In genomic region chr13:46885018-46885417, GRCh38 we compare ENCODE assay signal across 17 cellular contexts. TPM values are rescaled to one million over a fixed set of nuclear protein-coding genes. Genes with fewer than 3 reads are reported as not detected.
DNase-seq lines count a peak whose midpoint lies in the region; ATAC-seq, FAIRE-seq and TF ChIP-seq lines count a peak whose summit lies in the region.
"Had no signal": no experiment of that assay in that cellular context is flagged by ENCODE, and none has a peak within 500 bp of the region (broad histone marks: within the 10 kb centered on the region; RNA-seq: fewer than 3 reads in every experiment).

No MANE protein-coding gene starts in this region.

- no peak overlapping the region for H3K27ac ChIP-seq in astrocyte (ENCODE audit: low read depth, low read length)
- H3K27ac ChIP-seq: A549, C4-2B had no signal

- H3K9me3 ChIP-seq in astrocyte (ENCODE audit: insufficient read depth, low read depth, low read length): peaks cover 3% of the 10 kb centered on the region
- H3K9me3 ChIP-seq: A549 had no signal

- ATAC-seq in T-cell (replicated peaks in 1 of 4): no peak
- ATAC-seq in activated naive CD8-positive, alpha-beta T cell treated with anti-CD3 and anti-CD28 coated beads, Interleukin-2, amount 50 U/mL, for 24 hours: no peak
- ATAC-seq: A549 had no signal

- H3K36me3 ChIP-seq in astrocyte (ENCODE audit: insufficient read depth, low read length): no peaks in the 10 kb centered on the region

- no peaks in the 10 kb centered on the region for H4K20me1 ChIP-seq in astrocyte (ENCODE audit: insufficient read depth, low read length)

- H3K4me1 Mint-ChIP-seq in astrocyte (ENCODE audit: low read depth, unreplicated experiment) (peaks cover 6% of the 10 kb centered on the region), T-cell (no peaks in the 10 kb centered on the region)
- H3K4me1 Mint-ChIP-seq in activated naive CD8-positive, alpha-beta T cell treated with anti-CD3 and anti-CD28 coated beads, Interleukin-2, amount 50 U/mL, for 24 hours: no peaks in the 10 kb centered on the region

- no peak for TF ChIP-seq CTCF in astrocyte (IDR thresholded peaks at IDR 0.05; ENCODE audit: insufficient read depth, low read depth, low read length)

- H3K79me2 ChIP-seq in astrocyte (ENCODE audit: insufficient read depth, low read length): no peaks in the 10 kb centered on the region

- DNase-seq in EH (ENCODE audit: low read depth) (peak; percentile 4), LHCN-M2 (ENCODE audit: low read depth) (peak; percentile 51), astrocyte (ENCODE audit: low read depth) (no peak), kidney tubule cell (ENCODE audit: low spot score) (peak; percentile 81), NCI-H2171 (lab: John Stamatoyannopoulos, UW) (no peak), T-cell (no peak), NOMO-1 treated with dmso at 0.1 percent for 144 hours (lab: John Stamatoyannopoulos, UW; ENCODE audit: unreplicated experiment) (no peak)
- DNase-seq in activated naive CD8-positive, alpha-beta T cell treated with anti-CD3 and anti-CD28 coated beads, Interleukin-2, amount 50 U/mL, for 24 hours: no peak
- DNase-seq: H7, NCI-H1417 treated with DMSO at 0.1 percent for 48 hours, NCI-H2029 treated with DMSO at 0.1 percent for 48 hours, NCI-H510A, NCI-H774, SHP77 had no signal

- no peaks in the 10 kb centered on the region for H3K27me3 ChIP-seq in astrocyte (ENCODE audit: insufficient read depth, low read length)

- peaks cover 6% of the 10 kb centered on the region for H3K9me3 Mint-ChIP-seq in astrocyte (ENCODE audit: unreplicated experiment)
- H3K9me3 Mint-ChIP-seq in T-cell: peaks cover 0 to 7% (median 2%) of the 10 kb centered on the region in 3 donors
- no peaks in the 10 kb centered on the region for H3K9me3 Mint-ChIP-seq in activated naive CD8-positive, alpha-beta T cell treated with anti-CD3 and anti-CD28 coated beads, Interleukin-2, amount 50 U/mL, for 24 hours

- CTCF ChIA-PET in T-cell (lab: Charles Lee): no interaction called here

- no peak overlapping the region for H3K4me2 ChIP-seq in astrocyte (ENCODE audit: low read length)
- H3K4me2 ChIP-seq: A549 had no signal

- H3K9ac ChIP-seq in astrocyte (ENCODE audit: low read length): no peak overlapping the region

- FAIRE-seq in astrocyte (lab: Jason Lieb, UNC): no peak
- FAIRE-seq: A549, HTR-8/SVneo had no signal

- H3K4me1 ChIP-seq in astrocyte (ENCODE audit: insufficient read depth, low read length): no peaks in the 10 kb centered on the region
- H3K4me1 ChIP-seq: A549 had no signal

- H3K4me3 Mint-ChIP-seq in astrocyte (ENCODE audit: unreplicated experiment): no peak overlapping the region
- H3K4me3 Mint-ChIP-seq in T-cell: no peak overlapping the region
- no peak overlapping the region for H3K4me3 Mint-ChIP-seq in activated naive CD8-positive, alpha-beta T cell treated with anti-CD3 and anti-CD28 coated beads, Interleukin-2, amount 50 U/mL, for 24 hours

- no peaks in the 10 kb centered on the region for H3K36me3 Mint-ChIP-seq in astrocyte (ENCODE audit: low read depth, unreplicated experiment)
- H3K36me3 Mint-ChIP-seq in T-cell: no peaks in the 10 kb centered on the region
- no peaks in the 10 kb centered on the region for H3K36me3 Mint-ChIP-seq in activated naive CD8-positive, alpha-beta T cell treated with anti-CD3 and anti-CD28 coated beads, Interleukin-2, amount 50 U/mL, for 24 hours (ENCODE audit: low read depth)

- H3K27me3 Mint-ChIP-seq in astrocyte (ENCODE audit: low read depth, unreplicated experiment): peaks cover 2% of the 10 kb centered on the region
- H3K27me3 Mint-ChIP-seq in T-cell: peaks cover 31 to 36% of the 10 kb centered on the region in 2 donors
- H3K27me3 Mint-ChIP-seq in activated naive CD8-positive, alpha-beta T cell treated with anti-CD3 and anti-CD28 coated beads, Interleukin-2, amount 50 U/mL, for 24 hours: peaks cover 43% of the 10 kb centered on the region

- no peak overlapping the region for H2AFZ ChIP-seq in astrocyte (ENCODE audit: low read depth, low read length)

- POLR2A ChIA-PET in T-cell (lab: Charles Lee): no interaction called here

- H3K27ac Mint-ChIP-seq in astrocyte (ENCODE audit: unreplicated experiment) (peak overlapping the region; percentile 51), T-cell (no peak overlapping the region)
- H3K27ac Mint-ChIP-seq in activated naive CD8-positive, alpha-beta T cell treated with anti-CD3 and anti-CD28 coated beads, Interleukin-2, amount 50 U/mL, for 24 hours: no peak overlapping the region

- H3K4me3 ChIP-seq in astrocyte (ENCODE audit: insufficient read depth, low read depth, low read length): no peak overlapping the region
- H3K4me3 ChIP-seq: A549 had no signal

RNA-seq across cellular contexts. Expression of gene HTR2A, which starts 11.8 kb away (rescaled TPM):
- total RNA-seq in LHCN-M2 (2014; rRNA removed): 0.34 and 2.2 TPM in 2 replicates
- polyA plus RNA-seq in LHCN-M2 (2012): 0.07 TPM
- not detected in 2 replicates for total RNA-seq in astrocyte
- total RNA-seq in T-cell: not detected
- total RNA-seq: H7 had no signal
- polyA plus RNA-seq: A549 had no signal

Comparison
In these comparisons a context has a peak if more than half of its experiments do, and no peak if none do; other contexts are left out.
1. DNase-seq: peak in EH (single experiment), LHCN-M2 (single experiment) and kidney tubule cell (single experiment); none in astrocyte (single experiment), NCI-H2171 (single experiment), T-cell (0 of 34), activated naive CD8-positive, alpha-beta T cell treated with anti-CD3 and anti-CD28 coated beads, Interleukin-2, amount 50 U/mL, for 24 hours (single experiment) and NOMO-1 treated with dmso at 0.1 percent for 144 hours (single experiment).